In genomic region chr1:1906185-1907097, GRCh38 we compare ENCODE assay signal across 1 cellular context.
TF ChIP-seq lines count a peak whose summit lies in the region.

No MANE protein-coding gene starts in this region.

TF ChIP-seq in GM12878, 131 proteins besides CTCF, POLR2A, EP300 and RAD21 (continues in another document):
- TF ChIP-seq CBFB (IDR thresholded peaks at IDR 0.05; ENCODE audit: low read depth) (no peak), MLLT1 (IDR thresholded peaks at IDR 0.05) (no peak), ZNF384 (IDR thresholded peaks at IDR 0.05; ENCODE audit: borderline replicate concordance, low read depth, low read length) (no peak), DPF2 (IDR thresholded peaks at IDR 0.05) (no peak), USF1 (IDR thresholded peaks at IDR 0.05; ENCODE audit: borderline replicate concordance, extremely low read length, insufficient read depth, low read depth, low read length) (no peak), ATF3 (IDR thresholded peaks at IDR 0.05; ENCODE audit: borderline replicate concordance, extremely low read depth, low read depth, low read length) (no peak), NKRF (conservative IDR thresholded peaks at IDR 0.05) (no peak), ATF2 (IDR thresholded peaks at IDR 0.05; ENCODE audit: low read length) (no peak), FOXK2 (IDR thresholded peaks at IDR 0.05) (no peak), MTA3 (IDR thresholded peaks at IDR 0.05; ENCODE audit: borderline replicate concordance, low read length) (no peak), PML (IDR thresholded peaks at IDR 0.05; ENCODE audit: low read length) (no peak), SMARCA5 (IDR thresholded peaks at IDR 0.05) (peak; percentile 89), MXI1 (IDR thresholded peaks at IDR 0.05; ENCODE audit: low read depth, low read length) (peak; percentile 54; the same call in 1 of the 2 replicates), STAT1 (conservative IDR thresholded peaks at IDR 0.05) (no peak), SP1 (IDR thresholded peaks at IDR 0.05; ENCODE audit: low read depth, low read length) (peak; percentile 13), ESRRA (IDR thresholded peaks at IDR 0.05; ENCODE audit: low read length) (no peak), PKNOX1 (IDR thresholded peaks at IDR 0.05) (peak; percentile 83), ATF7 (IDR thresholded peaks at IDR 0.05; ENCODE audit: low read depth) (no peak), REST (IDR thresholded peaks at IDR 0.05; ENCODE audit: low read depth, low read length) (no peak), SIX5 (IDR thresholded peaks at IDR 0.05; ENCODE audit: low read depth, low read length, severe bottlenecking) (no peak), ASH2L (IDR thresholded peaks at IDR 0.05; ENCODE audit: borderline replicate concordance, low read depth) (no peak), YY1 (IDR thresholded peaks at IDR 0.05; ENCODE audit: low read depth, low read length) (peak; percentile 50; the same call in 1 of the 2 replicates), ZNF274 (IDR thresholded peaks at IDR 0.05; ENCODE audit: insufficient read depth, insufficient read length) (no peak), BHLHE40 (IDR thresholded peaks at IDR 0.05; ENCODE audit: borderline replicate concordance in 1 of 2, low read depth in 2 of 2, low read length in 1 of 2) (peak; percentile 28 to 38; a peak in 1 of 4 replicates), RCOR1 (conservative IDR thresholded peaks at IDR 0.05; ENCODE audit: low read depth, low read length) (no peak), IKZF2 (IDR thresholded peaks at IDR 0.05) (0 out of 4 replicates have a peak, but pooled peaks of 1 of the 2 experiments have one; percentile 12), TARDBP (IDR thresholded peaks at IDR 0.05; ENCODE audit: borderline replicate concordance) (no peak), SMC3 (IDR thresholded peaks at IDR 0.05; ENCODE audit: borderline replicate concordance, low read length) (peak; percentile 80), BCL11A (IDR thresholded peaks at IDR 0.05; ENCODE audit: low read depth, low read length) (no peak), SUPT20H (IDR thresholded peaks at IDR 0.05; ENCODE audit: borderline replicate concordance, control insufficient read depth, low read depth, low read length) (no peak), RB1 (IDR thresholded peaks at IDR 0.05; ENCODE audit: borderline replicate concordance) (peak; percentile 59; the same call in 1 of the 2 replicates), FOXM1 (IDR thresholded peaks at IDR 0.05; ENCODE audit: low read depth, low read length) (no peak), KDM1A (IDR thresholded peaks at IDR 0.05; ENCODE audit: borderline replicate concordance) (no peak), CREM (IDR thresholded peaks at IDR 0.05; ENCODE audit: low read depth) (no peak), JUND (IDR thresholded peaks at IDR 0.05; ENCODE audit: low read depth, low read length) (no peak), PAX8 (IDR thresholded peaks at IDR 0.05) (no peak), CUX1 (IDR thresholded peaks at IDR 0.05; ENCODE audit: insufficient replicate concordance, low read depth, low read length) (no peak), STAT3 (IDR thresholded peaks at IDR 0.05; ENCODE audit: low read depth, low read length) (no peak), TAF1 (IDR thresholded peaks at IDR 0.05; ENCODE audit: borderline replicate concordance, low read depth, low read length) (no peak), MEF2B (IDR thresholded peaks at IDR 0.05; ENCODE audit: partially characterized antibody, poor library complexity, severe bottlenecking) (no peak), EED (IDR thresholded peaks at IDR 0.05; ENCODE audit: low read depth) (0 out of 2 replicates have a peak, but pooled peaks have one; percentile 28), RAD51 (IDR thresholded peaks at IDR 0.05) (no peak), RELA (IDR thresholded peaks at IDR 0.05; ENCODE audit: borderline replicate concordance, partially characterized antibody) (no peak), PBX3 (IDR thresholded peaks at IDR 0.05; ENCODE audit: insufficient replicate concordance, low read depth, low read length) (peak; percentile 57), KLF5 (IDR thresholded peaks at IDR 0.05; ENCODE audit: partially characterized antibody) (no peak), CBX5 (IDR thresholded peaks at IDR 0.05; ENCODE audit: low read depth) (no peak), NR2F1 (conservative IDR thresholded peaks at IDR 0.05) (peak; percentile 69), RBBP5 (conservative IDR thresholded peaks at IDR 0.05) (no peak), SUZ12 (IDR thresholded peaks at IDR 0.05; ENCODE audit: unreplicated experiment) (no peak), IKZF1 (conservative IDR thresholded peaks at IDR 0.05) (peak; percentile 25; the same call in 1 of the 2 replicates), EZH2 (IDR thresholded peaks at IDR 0.05; ENCODE audit: borderline replicate concordance, control insufficient read depth, low read depth, low read length) (no peak)
